In genomic region chr12:30823140-30823669, GRCh38 we compare ENCODE assay signal across 8 cellular contexts.
DNase-seq lines count a peak whose midpoint lies in the region; ATAC-seq and TF ChIP-seq lines count a peak whose summit lies in the region.

No MANE protein-coding gene starts in this region.

- peak overlapping the region; percentile 71 for H3K4me3 Mint-ChIP-seq in activated CD4-positive, alpha-beta memory T cell treated with anti-CD3 and anti-CD28 coated beads, Interleukin-2, amount 10 ng/mL, durations not matched to agents 7 days and 5 days
- H3K4me3 Mint-ChIP-seq in nephron, result peak overlapping the region; percentile 91 to 97 (median 91)

- CTCF ChIA-PET in AG04450 (lab: Charles Lee), result interaction anchor here (0.6 to 1.4 kb wide), 3 partner anchors 15 to 1456 kb away, joined by 3 read pairs; no protein-coding TSS in a partner anchor
- CTCF ChIA-PET in activated CD4-positive, alpha-beta memory T cell treated with anti-CD3 and anti-CD28 coated beads, Interleukin-2, amount 10 ng/mL, durations not matched to agents 7 days and 5 days (lab: Charles Lee), result interaction anchor here (1.9 kb wide), 1 partner anchor 16 kb away, joined by 5 read pairs; no protein-coding TSS in a partner anchor

- peak; percentile 37 for ATAC-seq in GM21423 (IDR thresholded peaks at IDR 0.05; ENCODE audit: unreplicated experiment)
- ATAC-seq in aorta (ENCODE audit: low FRiP score), result peak; percentile 61
- ATAC-seq in HG03469 (IDR thresholded peaks at IDR 0.05; ENCODE audit: unreplicated experiment), result no peak

- TF ChIP-seq CTCF in AG04450 (IDR thresholded peaks at IDR 0.05; ENCODE audit: low read depth, low read length), result peak; percentile 18; the same call in 1 of the 2 replicates
- TF ChIP-seq CTCF in esophagus muscularis mucosa (IDR thresholded peaks at IDR 0.05), result peak in 1 of 3 experiments; percentile 45
- TF ChIP-seq CTCF in nephron (IDR thresholded peaks at IDR 0.05; ENCODE audit: unreplicated experiment in 3 of 3), result peak; percentile 21 to 36 (median 32)

- peaks cover 51% of the 10 kb centered on the region for H3K27me3 Mint-ChIP-seq in activated CD4-positive, alpha-beta memory T cell treated with anti-CD3 and anti-CD28 coated beads, Interleukin-2, amount 10 ng/mL, durations not matched to agents 7 days and 5 days
- peaks cover 4% of the 10 kb centered on the region for H3K27me3 Mint-ChIP-seq in nephron (ENCODE audit: low read depth)

- H3K9me3 ChIP-seq in AG04450 (ENCODE audit: control insufficient read depth, insufficient read depth, low read length) (no peaks in the 10 kb centered on the region; the same call in 1 of the 2 replicates), esophagus muscularis mucosa (no peaks in the 10 kb centered on the region), aorta (ENCODE audit: control insufficient read depth, low read length) (no peaks in the 10 kb centered on the region)

- H3K36me3 ChIP-seq in esophagus muscularis mucosa (no peaks in the 10 kb centered on the region), aorta (ENCODE audit: control insufficient read depth in 1 of 2, insufficient read depth in 2 of 2, low read length in 1 of 2) (no peaks in the 10 kb centered on the region)

- POLR2A ChIA-PET in AG04450 (lab: Yijun Ruan, JAX), result no interaction called here
- POLR2A ChIA-PET in activated CD4-positive, alpha-beta memory T cell treated with anti-CD3 and anti-CD28 coated beads, Interleukin-2, amount 10 ng/mL, durations not matched to agents 7 days and 5 days (lab: Charles Lee), result no interaction called here

- no peak overlapping the region for H3K27ac Mint-ChIP-seq in activated CD4-positive, alpha-beta memory T cell treated with anti-CD3 and anti-CD28 coated beads, Interleukin-2, amount 10 ng/mL, durations not matched to agents 7 days and 5 days
- H3K27ac Mint-ChIP-seq in nephron, result peak overlapping the region; percentile 96 to 99 (median 97)

- peaks cover 19% of the 10 kb centered on the region for H3K4me1 Mint-ChIP-seq in activated CD4-positive, alpha-beta memory T cell treated with anti-CD3 and anti-CD28 coated beads, Interleukin-2, amount 10 ng/mL, durations not matched to agents 7 days and 5 days
- H3K4me1 Mint-ChIP-seq in nephron, result peaks cover 33% of the 10 kb centered on the region

- no peaks in the 10 kb centered on the region for H3K36me3 Mint-ChIP-seq in activated CD4-positive, alpha-beta memory T cell treated with anti-CD3 and anti-CD28 coated beads, Interleukin-2, amount 10 ng/mL, durations not matched to agents 7 days and 5 days (ENCODE audit: low read depth)
- peaks cover 4% of the 10 kb centered on the region for H3K36me3 Mint-ChIP-seq in nephron (ENCODE audit: low read depth)

- intact Hi-C loops in esophagus muscularis mucosa (cut with DNase I), result no loop called here
- intact Hi-C loops in aorta (cut with DNase I), result no loop called here

- H3K9me3 Mint-ChIP-seq in activated CD4-positive, alpha-beta memory T cell treated with anti-CD3 and anti-CD28 coated beads, Interleukin-2, amount 10 ng/mL, durations not matched to agents 7 days and 5 days, result no peaks in the 10 kb centered on the region
- no peaks in the 10 kb centered on the region for H3K9me3 Mint-ChIP-seq in nephron

- peak overlapping the region; percentile 55; the same call in 1 of the 2 replicates for H3K4me3 ChIP-seq in AG04450 (ENCODE audit: low read depth, low read length)
- H3K4me3 ChIP-seq in esophagus muscularis mucosa, result peak overlapping the region; percentile 49 to 65 (median 54)
- no peak overlapping the region for H3K4me3 ChIP-seq in aorta (ENCODE audit: low read length in 2 of 2)

- DNase-seq in AG04450 (ENCODE audit: low read depth, low spot score) (no peak), esophagus muscularis mucosa (ENCODE audit: extremely low spot score) (no peak), aorta (peak; percentile 64 to 76), 8988T (no peak)
- DNase-seq in activated CD4-positive, alpha-beta memory T cell treated with anti-CD3 and anti-CD28 coated beads, Interleukin-2, amount 10 ng/mL, durations not matched to agents 7 days and 5 days, result peak; percentile 31

- no peak for TF ChIP-seq EP300 in esophagus muscularis mucosa (IDR thresholded peaks at IDR 0.05)

- WGBS in esophagus muscularis mucosa, result 69% methylated on average over 22 of the region's 34 CpGs
- 36 to 44% methylated on average over 34 of the region's 34 CpGs for WGBS in aorta, 2 donors

- H3K27ac ChIP-seq in AG04450 (ENCODE audit: low read depth, low read length) (no peak overlapping the region), esophagus muscularis mucosa (replicated peaks in 1 of 4) (peak overlapping the region; percentile 62 to 72 (median 66)), aorta (ENCODE audit: low read depth in 1 of 2, low read length in 2 of 2) (peak overlapping the region in 1 of 2 donors; percentile 43)

- H3K27me3 ChIP-seq in AG04450 (ENCODE audit: control insufficient read depth, insufficient read depth, low read length) (peaks cover 17% of the 10 kb centered on the region), esophagus muscularis mucosa (peaks cover 0 to 19% (median 0%) of the 10 kb centered on the region in 4 donors), aorta (ENCODE audit: control insufficient read depth in 1 of 2, insufficient read depth in 2 of 2, low read length in 1 of 2) (no peaks in the 10 kb centered on the region)

- TF ChIP-seq POLR2A in esophagus muscularis mucosa (IDR thresholded peaks at IDR 0.05; ENCODE audit: low read depth), result no peak

- H3K4me1 ChIP-seq in esophagus muscularis mucosa (peaks cover 11 to 18% (median 17%) of the 10 kb centered on the region in 4 donors), aorta (ENCODE audit: control insufficient read depth in 1 of 2, insufficient read depth in 2 of 2, low read length in 2 of 2) (no peaks in the 10 kb centered on the region)

Comparison
In these comparisons a context has a peak if more than half of its experiments do, and no peak if none do; other contexts are left out.
1. DNase-seq: peak in activated CD4-positive, alpha-beta memory T cell treated with anti-CD3 and anti-CD28 coated beads, Interleukin-2, amount 10 ng/mL, durations not matched to agents 7 days and 5 days (single experiment) and aorta (2 of 2); none in AG04450 (single experiment), esophagus muscularis mucosa (single experiment) and 8988T (single experiment).
2. H3K4me3 ChIP-seq: peak in AG04450 (single experiment) and esophagus muscularis mucosa (4 of 4); none in aorta (0 of 2).